ENCODE assay signal across 8 cellular contexts in the genomic region with DNA sequence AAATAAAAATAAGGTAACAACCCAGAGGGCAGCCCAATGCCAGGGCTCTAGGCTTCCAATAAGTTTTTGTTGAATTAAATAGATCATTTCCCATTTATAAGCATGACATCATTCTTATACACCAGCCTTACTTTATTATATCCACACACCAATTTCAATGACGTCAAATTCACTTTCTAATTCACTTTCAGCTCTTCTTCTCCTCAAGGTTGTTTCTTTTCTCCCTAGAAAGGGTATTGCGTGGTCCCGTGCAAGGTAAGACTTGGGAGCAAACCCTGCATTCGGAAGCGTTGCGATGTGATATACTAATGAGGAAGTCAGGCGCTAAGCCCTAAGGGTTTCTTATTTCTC. TPM values are rescaled to one million over a fixed set of nuclear protein-coding genes. Genes with fewer than 3 reads are reported as not detected.
DNase-seq lines count a peak whose midpoint lies in the region; ATAC-seq and TF ChIP-seq lines count a peak whose summit lies in the region.
"Had no signal": no experiment of that assay in that cellular context is flagged by ENCODE, and none has a peak within 500 bp of the region (broad histone marks: within the 10 kb centered on the region; RNA-seq: fewer than 3 reads in every experiment).

No MANE protein-coding gene starts in this region.

- peak overlapping the region; percentile 62 for H2AFZ ChIP-seq in smooth muscle cell (ENCODE audit: low read depth)

- DNase-seq in HFF-Myc (ENCODE audit: extremely low read depth, low read depth) (no peak), smooth muscle cell (lab: John Stamatoyannopoulos, UW; ENCODE audit: unreplicated experiment) (no peak), KBM-7 (no peak)
- no peak for DNase-seq in stimulated activated naive CD4-positive, alpha-beta T cell treated with Interleukin-2 at 50 U/mL for 16 hours (lab: John Stamatoyannopoulos, UW)

- peaks cover 14% of the 10 kb centered on the region for H3K4me1 ChIP-seq in smooth muscle cell (ENCODE audit: low read depth)

- peak overlapping the region; percentile 36 for H3K9ac ChIP-seq in smooth muscle cell (ENCODE audit: low read depth)

- H3K36me3 ChIP-seq in smooth muscle cell (ENCODE audit: low read depth) = no peaks in the 10 kb centered on the region
- H3K36me3 ChIP-seq: HAP-1 had no signal

- H3K9me3 ChIP-seq in iPS-18c (ENCODE audit: control insufficient read depth, insufficient read depth, low read length) (no peaks in the 10 kb centered on the region), smooth muscle cell (replicated peaks; ENCODE audit: low read depth) (no peaks in the 10 kb centered on the region)
- H3K9me3 ChIP-seq: HAP-1 had no signal

- no peaks in the 10 kb centered on the region for H3K79me2 ChIP-seq in smooth muscle cell (ENCODE audit: low read depth)

- no peaks in the 10 kb centered on the region for H3K27me3 ChIP-seq in smooth muscle cell (ENCODE audit: low read depth)

- no peak for TF ChIP-seq CTCF in HFF-Myc (IDR thresholded peaks at IDR 0.05; ENCODE audit: low read depth, low read length, missing control alignments)
- no peak for TF ChIP-seq CTCF in smooth muscle cell (IDR thresholded peaks at IDR 0.05; ENCODE audit: borderline replicate concordance, insufficient read depth, poor library complexity, severe bottlenecking)

- H3K27ac ChIP-seq in angular gyrus (ENCODE audit: low read depth, low read length) = peak overlapping the region; percentile 25
- H3K27ac ChIP-seq in smooth muscle cell (ENCODE audit: low read depth) = no peak overlapping the region

- no peaks in the 10 kb centered on the region for H4K20me1 ChIP-seq in smooth muscle cell (ENCODE audit: low read depth)

- 5% methylated on average over 7 of the region's 7 CpGs for WGBS in smooth muscle cell (ENCODE audit: low lambda C conversion rate)

- H3F3A ChIP-seq in smooth muscle cell (ENCODE audit: low read depth) = peaks cover 15% of the 10 kb centered on the region

- in situ Hi-C loops in KBM-7 (cut with MboI; ENCODE audit: low pct_unique_long_range_greater_than_20kb, low sequenced_read_pairs) = no loop called here

- H3K4me2 ChIP-seq in smooth muscle cell = peak overlapping the region; percentile 94

- ATAC-seq in HG02763 (IDR thresholded peaks at IDR 0.05; ENCODE audit: unreplicated experiment) = no peak

- H3K4me3 ChIP-seq in HFF-Myc (replicated peaks; ENCODE audit: low read depth, low read length) = peak overlapping the region; percentile 77
- peak overlapping the region; percentile 64 for H3K4me3 ChIP-seq in iPS-18c (ENCODE audit: insufficient read depth, low read depth, low read length)
- peak overlapping the region; percentile 76 for H3K4me3 ChIP-seq in smooth muscle cell

RNA-seq across cellular contexts. Expression of a gene that starts 1.1 kb away (rescaled TPM):
- total RNA-seq in smooth muscle cell = 69.5 and 76.6 TPM in 2 replicates
- polyA plus RNA-seq in smooth muscle cell = 59.5 and 72.8 TPM in 2 replicates
